In the genomic region with DNA sequence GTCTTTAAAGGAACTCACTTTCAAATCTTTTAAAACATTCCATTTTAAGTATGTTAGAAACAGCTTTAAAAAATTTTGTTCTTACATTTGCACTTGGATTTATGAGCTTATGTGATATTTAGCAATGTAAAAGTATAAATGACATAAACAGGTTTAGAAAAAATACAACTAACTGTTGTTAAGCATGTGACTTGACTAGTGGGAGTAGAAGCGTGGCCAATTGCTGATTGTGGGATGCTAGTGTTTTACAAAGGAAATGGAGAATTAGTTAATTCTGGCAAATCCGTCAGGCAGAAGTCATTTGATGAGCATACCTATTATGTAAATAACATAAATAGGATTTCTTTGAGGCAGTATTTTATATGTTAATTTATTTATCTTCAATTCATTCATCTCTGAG, we compare ENCODE assay signal across 26 cellular contexts.
"Had no signal": no experiment of that assay in that cellular context is flagged by ENCODE, and none has a peak within 500 bp of the region (broad histone marks: within the 10 kb centered on the region; RNA-seq: fewer than 3 reads in every experiment).

No MANE protein-coding gene starts in this region.

- H3K36me3 Mint-ChIP-seq: naive B cell; stimulated activated naive B cell treated with anti-CD40 and anti-IgM and Interleukin-4, amounts not matched to agents 10 μg/mL and 1 μg/mL and 100 μg/mL, for 72 hours had no signal

- H3K36me3 ChIP-seq: colonic mucosa, thoracic aorta had no signal

- H3K27me3 ChIP-seq: colonic mucosa, esophagus muscularis mucosa, foreskin keratinocyte, heart right ventricle, sigmoid colon, tibial nerve, upper lobe of left lung had no signal

- H3K4me1 Mint-ChIP-seq: naive B cell; stimulated activated naive B cell treated with anti-CD40 and anti-IgM and Interleukin-4, amounts not matched to agents 10 μg/mL and 1 μg/mL and 100 μg/mL, for 72 hours had no signal

- H3K27ac Mint-ChIP-seq: dendritic cell treated with granulocyte-macrophage colony-stimulating factor and Interleukin-4, amounts not matched to agents 40 ng/mL and 50 ng/mL, for 4 days; endodermal cell; mesothelial cell of epicardium; naive B cell; nephron; stimulated activated naive B cell treated with anti-CD40 and anti-IgM and Interleukin-4, amounts not matched to agents 10 μg/mL and 1 μg/mL and 100 μg/mL, for 72 hours; stimulated activated naive CD8-positive, alpha-beta T cell treated with anti-CD3 and anti-CD28 coated beads, Interleukin-15, Interleukin-2, amounts not matched to agents 100 ng/mL and 50 ng/mL, for 24 hours had no signal

- H3K27me3 Mint-ChIP-seq: dendritic cell treated with granulocyte-macrophage colony-stimulating factor and Interleukin-4, amounts not matched to agents 40 ng/mL and 50 ng/mL, for 4 days; naive B cell; stimulated activated naive B cell treated with anti-CD40 and anti-IgM and Interleukin-4, amounts not matched to agents 10 μg/mL and 1 μg/mL and 100 μg/mL, for 72 hours; stimulated activated naive CD8-positive, alpha-beta T cell treated with anti-CD3 and anti-CD28 coated beads, Interleukin-15, Interleukin-2, amounts not matched to agents 100 ng/mL and 50 ng/mL, for 24 hours had no signal

- H3K4me3 ChIP-seq: colonic mucosa, esophagus muscularis mucosa, heart right ventricle, mucosa of descending colon, psoas muscle, sigmoid colon, thoracic aorta, tibial nerve, upper lobe of left lung had no signal

- H3K4me1 ChIP-seq: colonic mucosa, foreskin keratinocyte, psoas muscle, sigmoid colon, tibial nerve had no signal

- H3K4me3 Mint-ChIP-seq: dendritic cell treated with granulocyte-macrophage colony-stimulating factor and Interleukin-4, amounts not matched to agents 40 ng/mL and 50 ng/mL, for 4 days; endodermal cell; mesothelial cell of epicardium; naive B cell; nephron; stimulated activated naive B cell treated with anti-CD40 and anti-IgM and Interleukin-4, amounts not matched to agents 10 μg/mL and 1 μg/mL and 100 μg/mL, for 72 hours; stimulated activated naive CD8-positive, alpha-beta T cell treated with anti-CD3 and anti-CD28 coated beads, Interleukin-15, Interleukin-2, amounts not matched to agents 100 ng/mL and 50 ng/mL, for 24 hours had no signal

- H3K9me3 ChIP-seq: colonic mucosa, esophagus muscularis mucosa, heart right ventricle, mucosa of descending colon, psoas muscle, sigmoid colon, thoracic aorta, tibial nerve, upper lobe of left lung had no signal

- H3K9me3 Mint-ChIP-seq: dendritic cell treated with granulocyte-macrophage colony-stimulating factor and Interleukin-4, amounts not matched to agents 40 ng/mL and 50 ng/mL, for 4 days; endodermal cell; mesothelial cell of epicardium; nephron; stimulated activated naive B cell treated with anti-CD40 and anti-IgM and Interleukin-4, amounts not matched to agents 10 μg/mL and 1 μg/mL and 100 μg/mL, for 72 hours; stimulated activated naive CD8-positive, alpha-beta T cell treated with anti-CD3 and anti-CD28 coated beads, Interleukin-15, Interleukin-2, amounts not matched to agents 100 ng/mL and 50 ng/mL, for 24 hours had no signal

- DNase-seq: colonic mucosa; effector CD8-positive, alpha-beta T cell; endodermal cell; foreskin keratinocyte; glutamatergic neuron; heart right ventricle; hippocampal formation; left ventricle myocardium superior; mesenchymal stem cell; mucosa of descending colon; naive B cell; nucleus accumbens; psoas muscle; right cardiac atrium; sigmoid colon; stimulated activated CD4-positive, alpha-beta T cell treated with anti-CD3 and anti-CD28 coated beads, Interleukin-2, amount 100 ng/mL, for 24 hours; stimulated activated CD4-positive, alpha-beta T cell treated with anti-CD3 and anti-CD28 coated beads, Interleukin-4, amount 100 ng/mL, for 4 hours; stimulated activated naive B cell treated with anti-CD40 and anti-IgM and Interleukin-4, amounts not matched to agents 10 μg/mL and 1 μg/mL and 100 μg/mL, for 72 hours; upper lobe of left lung had no signal

- H3K27ac ChIP-seq: colonic mucosa, esophagus muscularis mucosa, foreskin keratinocyte, heart right ventricle, psoas muscle, sigmoid colon, thoracic aorta, tibial nerve, upper lobe of left lung had no signal
